13 cellular contexts compared by ENCODE assay signal in the genomic region with DNA sequence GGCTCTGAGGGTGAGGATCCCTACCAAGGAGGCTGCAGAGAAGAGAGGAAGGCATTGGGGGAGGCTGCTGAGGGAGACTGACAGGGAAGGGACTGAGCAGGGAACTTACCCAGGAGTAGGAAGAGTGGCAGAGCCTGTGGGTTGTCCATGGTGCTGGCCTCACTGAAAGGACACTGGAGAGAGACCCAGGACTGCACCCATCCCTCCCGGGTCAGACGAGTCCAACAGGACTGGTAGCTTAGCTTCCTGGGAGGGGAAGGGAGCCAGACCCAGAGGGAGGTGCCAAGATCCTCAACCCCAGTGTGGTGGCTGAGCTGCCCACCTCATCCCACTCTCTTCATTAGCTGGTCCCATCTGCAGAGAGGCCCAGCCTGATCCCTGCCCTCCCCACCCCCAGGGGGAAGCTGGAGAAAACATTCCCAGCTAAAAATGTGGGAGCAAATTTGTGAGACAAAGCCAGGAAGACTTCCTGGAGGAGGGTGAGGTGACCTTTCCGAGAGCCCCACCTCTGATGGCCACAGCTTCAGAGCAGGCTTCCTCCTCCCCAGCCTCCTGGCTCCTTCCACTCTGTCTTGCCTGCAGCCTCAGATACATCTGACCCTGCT. TPM values are rescaled to one million over a fixed set of nuclear protein-coding genes. Genes with fewer than 3 reads are reported as not detected.
DNase-seq lines count a peak whose midpoint lies in the region; ATAC-seq and TF ChIP-seq lines count a peak whose summit lies in the region.
"Had no signal": no experiment of that assay in that cellular context is flagged by ENCODE, and none has a peak within 500 bp of the region (broad histone marks: within the 10 kb centered on the region; RNA-seq: fewer than 3 reads in every experiment).

Gene VSIG10L (minus strand): TSS at position 164 of the 605 bp plus-strand sequence. CDS start 15 bp downstream, at position 149.

- POLR2A ChIA-PET in activated naive CD8-positive, alpha-beta T cell treated with anti-CD3 and anti-CD28 coated beads, Interleukin-2, amount 10 ng/mL, durations not matched to agents 7 days and 5 days (lab: Charles Lee): interaction anchor here (0.5 to 2.7 kb wide), 3 partner anchors 31 to 83 kb away, joined by 4 to 12 read pairs (median 8); partner anchors contain the start of gene NKG7

- TF ChIP-seq CTCF in 22Rv1 (IDR thresholded peaks at IDR 0.05) (no peak), Peyer's patch (IDR thresholded peaks at IDR 0.05) (no peak), GM13977 (IDR thresholded peaks at IDR 0.05; ENCODE audit: extremely low read depth, insufficient read depth, missing control alignments) (no peak)

- H3K4me3 Mint-ChIP-seq in activated naive CD8-positive, alpha-beta T cell treated with anti-CD3 and anti-CD28 coated beads, Interleukin-2, amount 10 ng/mL, durations not matched to agents 7 days and 5 days: peak within 1 kb of the TSS; percentile 23
- peak within 1 kb of the TSS; percentile 98 for H3K4me3 Mint-ChIP-seq in memory B cell

- H3K9me3 ChIP-seq in Peyer's patch: no peaks in the 10 kb centered on the region

- no peaks in the 10 kb centered on the region for H3K9me3 Mint-ChIP-seq in activated naive CD8-positive, alpha-beta T cell treated with anti-CD3 and anti-CD28 coated beads, Interleukin-2, amount 10 ng/mL, durations not matched to agents 7 days and 5 days
- no peaks in the 10 kb centered on the region for H3K9me3 Mint-ChIP-seq in memory B cell

- H3K4me1 ChIP-seq in Peyer's patch: peaks cover 0 to 23% (median 6%) of the 10 kb centered on the region in 4 donors

- DNase-seq in EH (ENCODE audit: low read depth): peak; percentile 7
- DNase-seq in activated naive CD8-positive, alpha-beta T cell treated with anti-CD3 and anti-CD28 coated beads, Interleukin-2, amount 10 ng/mL, durations not matched to agents 7 days and 5 days: no peak
- no peak for DNase-seq in memory B cell (ENCODE audit: low spot score in 2 of 2)
- DNase-seq in Peyer's patch: no peak
- DNase-seq in GM13977 (ENCODE audit: low spot score): no peak
- DNase-seq: H7; hippocampal formation; NCI-H1930; RPMI8226; stimulated activated CD4-positive, alpha-beta T cell treated with anti-CD3 and anti-CD28 coated beads, Interleukin-2, amount 100 ng/mL, for 24 hours had no signal

- no peak for ATAC-seq in activated naive CD8-positive, alpha-beta T cell treated with anti-CD3 and anti-CD28 coated beads, Interleukin-2, amount 10 ng/mL, durations not matched to agents 7 days and 5 days (ENCODE audit: low read depth)
- ATAC-seq in memory B cell (ENCODE audit: low read depth) (no peak), GM18909 (IDR thresholded peaks at IDR 0.05; ENCODE audit: poor library complexity, unreplicated experiment) (no peak), GM21717 (IDR thresholded peaks at IDR 0.05; ENCODE audit: unreplicated experiment) (no peak)

- no peak for TF ChIP-seq POLR2A in Peyer's patch (IDR thresholded peaks at IDR 0.05)

- H3K27ac ChIP-seq in 22Rv1 (peak within 1 kb of the TSS; percentile 63), Peyer's patch (peak within 1 kb of the TSS in 1 of 4 donors; percentile 83)

- peaks cover 0 to 21% (median 0%) of the 10 kb centered on the region in 3 donors for H3K36me3 ChIP-seq in Peyer's patch

- H3K36me3 Mint-ChIP-seq in activated naive CD8-positive, alpha-beta T cell treated with anti-CD3 and anti-CD28 coated beads, Interleukin-2, amount 10 ng/mL, durations not matched to agents 7 days and 5 days: peaks cover 5% of the 10 kb centered on the region
- peaks cover 3% of the 10 kb centered on the region for H3K36me3 Mint-ChIP-seq in memory B cell

- peaks cover 18% of the 10 kb centered on the region for H3K4me1 Mint-ChIP-seq in activated naive CD8-positive, alpha-beta T cell treated with anti-CD3 and anti-CD28 coated beads, Interleukin-2, amount 10 ng/mL, durations not matched to agents 7 days and 5 days
- H3K4me1 Mint-ChIP-seq in memory B cell: peaks cover 39% of the 10 kb centered on the region

- no peak within 1 kb of the TSS for H3K4me3 ChIP-seq in Peyer's patch

- in situ Hi-C loops in GM13977 (cut with MboI; ENCODE audit: low pct_unique_long_range_greater_than_20kb, low sequenced_read_pairs, unreplicated experiment): loop anchor here (25.0 kb wide), 1 partner anchor 320 kb away; no protein-coding TSS in a partner anchor

- H3K27me3 Mint-ChIP-seq in activated naive CD8-positive, alpha-beta T cell treated with anti-CD3 and anti-CD28 coated beads, Interleukin-2, amount 10 ng/mL, durations not matched to agents 7 days and 5 days: peaks cover 10% of the 10 kb centered on the region
- H3K27me3 Mint-ChIP-seq in memory B cell: no peaks in the 10 kb centered on the region

- no peaks in the 10 kb centered on the region for H3K27me3 ChIP-seq in Peyer's patch

- H3K27ac Mint-ChIP-seq in activated naive CD8-positive, alpha-beta T cell treated with anti-CD3 and anti-CD28 coated beads, Interleukin-2, amount 10 ng/mL, durations not matched to agents 7 days and 5 days: peak within 1 kb of the TSS; percentile 39
- peak within 1 kb of the TSS; percentile 63 for H3K27ac Mint-ChIP-seq in memory B cell

RNA-seq across cellular contexts. Expression of gene VSIG10L, which starts in this region (rescaled TPM):
- under 1 TPM; 0.62 to 0.94 TPM for total RNA-seq in activated naive CD8-positive, alpha-beta T cell treated with anti-CD3 and anti-CD28 coated beads, Interleukin-2, amount 10 ng/mL, durations not matched to agents 7 days and 5 days
- total RNA-seq in Peyer's patch: 1 to 10 TPM in 3 of 4 donors, not detected in 1; 2.5 to 6.5 (median 5.2) TPM
